ENCODE assay signal across 7 cellular contexts in the genomic region with DNA sequence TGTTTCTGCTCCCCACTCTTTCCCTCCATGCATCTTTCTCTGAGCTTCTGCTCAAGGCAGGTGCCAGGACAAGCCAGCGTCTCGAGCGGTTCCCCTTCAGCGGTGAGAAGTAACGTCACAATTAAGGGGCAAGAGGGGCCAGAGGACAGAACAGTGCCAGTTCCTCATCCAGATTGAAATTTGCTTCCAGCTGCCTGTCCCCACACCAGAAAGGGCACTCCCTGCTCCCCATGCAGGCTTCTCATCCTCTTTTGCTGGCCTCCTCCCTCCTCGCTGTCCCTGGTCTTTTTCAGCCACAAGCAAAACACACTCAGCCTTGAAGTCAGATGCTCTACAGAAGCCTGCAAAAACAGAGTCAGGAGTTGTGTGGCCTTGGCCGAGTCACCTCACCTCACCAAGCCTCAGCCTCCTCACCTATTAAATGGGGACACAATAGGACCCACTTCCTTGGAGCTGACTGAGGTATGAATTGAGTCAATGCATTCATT. TPM values are rescaled to one million over a fixed set of nuclear protein-coding genes. Genes with fewer than 3 reads are reported as not detected.
DNase-seq lines count a peak whose midpoint lies in the region; ATAC-seq and TF ChIP-seq lines count a peak whose summit lies in the region.

No MANE protein-coding gene starts in this region.

- ATAC-seq in HG03159 (IDR thresholded peaks at IDR 0.05; ENCODE audit: unreplicated experiment) (no peak), HG03469 (IDR thresholded peaks at IDR 0.05; ENCODE audit: unreplicated experiment) (no peak)

- peaks cover 4 to 10% (median 5%) of the 10 kb centered on the region in 3 donors for H3K36me3 Mint-ChIP-seq in immature natural killer cell

- H3K27me3 Mint-ChIP-seq in immature natural killer cell (ENCODE audit: low read depth in 3 of 3): peaks cover 0 to 6% (median 0%) of the 10 kb centered on the region in 3 donors

- H3K9me3 ChIP-seq in Loucy (ENCODE audit: insufficient read depth, low read depth, low read length) (no peaks in the 10 kb centered on the region), stomach smooth muscle (ENCODE audit: control insufficient read depth in 2 of 2, low read length in 2 of 2) (no peaks in the 10 kb centered on the region)

- peaks cover 9% of the 10 kb centered on the region; the same call in 1 of the 2 replicates for H3K79me2 ChIP-seq in Loucy (ENCODE audit: insufficient read depth, low read length)

- no peaks in the 10 kb centered on the region for H4K20me1 ChIP-seq in Loucy (ENCODE audit: insufficient read depth, low read length, poor library complexity, severe bottlenecking)

- peak overlapping the region; percentile 68 for H3K9ac ChIP-seq in Loucy (ENCODE audit: low read depth, low read length, poor library complexity, severe bottlenecking)
- H3K9ac ChIP-seq in stomach smooth muscle (ENCODE audit: low read length in 2 of 2): peak overlapping the region; percentile 33 to 58

- peaks cover 57 to 74% of the 10 kb centered on the region in 2 donors for H3K4me1 Mint-ChIP-seq in immature natural killer cell

- H3K4me2 ChIP-seq in Loucy (ENCODE audit: low read depth, low read length, poor library complexity, severe bottlenecking): peak overlapping the region; percentile 76

- no peak overlapping the region for H2AFZ ChIP-seq in Loucy (ENCODE audit: low read length)

- peaks cover 52% of the 10 kb centered on the region for H3K4me1 ChIP-seq in Loucy (ENCODE audit: insufficient read depth, low read length, poor library complexity, severe bottlenecking)
- H3K4me1 ChIP-seq in stomach smooth muscle (ENCODE audit: control insufficient read depth, insufficient read depth, low read length): peaks cover 71% of the 10 kb centered on the region

- H3K27ac Mint-ChIP-seq in immature natural killer cell: peak overlapping the region; percentile 67 to 89 (median 78)

- peak overlapping the region; percentile 61 for H3K4me3 ChIP-seq in Loucy (ENCODE audit: low read length, poor library complexity, severe bottlenecking)
- H3K4me3 ChIP-seq in stomach smooth muscle (ENCODE audit: low read length in 2 of 2): peak overlapping the region; percentile 44 to 47

- H3K9me2 ChIP-seq in Loucy (replicated peaks; ENCODE audit: low read depth, low read length): no peaks in the 10 kb centered on the region

- peak; percentile 66 for DNase-seq in activated CD8-positive, alpha-beta memory T cell treated with anti-CD3 and anti-CD28 coated beads, Interleukin-2, amount 50 U/mL, for 48 hours
- no peak for DNase-seq in immature natural killer cell
- DNase-seq in NCI-H345 treated with DMSO at 0.1 percent for 48 hours (lab: John Stamatoyannopoulos, UW; ENCODE audit: unreplicated experiment): no peak

- peak overlapping the region; percentile 86 for H3K27ac ChIP-seq in stomach smooth muscle (ENCODE audit: low read length)

- no peak for TF ChIP-seq CTCF in Loucy (conservative IDR thresholded peaks at IDR 0.05; ENCODE audit: low read length)

- H3K36me3 ChIP-seq in Loucy (ENCODE audit: insufficient read depth, low read length) (no peaks in the 10 kb centered on the region), stomach smooth muscle (ENCODE audit: control insufficient read depth in 2 of 2, insufficient read depth in 2 of 2, low read length in 2 of 2) (peaks cover 0 to 2% of the 10 kb centered on the region in 2 donors)

- H3F3A ChIP-seq in Loucy (ENCODE audit: low read depth): no peaks in the 10 kb centered on the region; the same call in 1 of the 2 replicates

- peaks cover 0 to 1% (median 0%) of the 10 kb centered on the region in 6 donors for H3K9me3 Mint-ChIP-seq in immature natural killer cell

- H3K4me3 Mint-ChIP-seq in immature natural killer cell: peak overlapping the region; percentile 60 to 74 (median 70)

- H3K27me3 ChIP-seq in Loucy (ENCODE audit: insufficient read depth, low read length, poor library complexity, severe bottlenecking) (no peaks in the 10 kb centered on the region), stomach smooth muscle (ENCODE audit: control insufficient read depth in 1 of 2, insufficient read depth in 2 of 2, low read length in 2 of 2) (no peaks in the 10 kb centered on the region)

RNA-seq across cellular contexts. Expression of a gene that starts 35.0 kb away (rescaled TPM):
- polyA plus RNA-seq in immature natural killer cell: 10 to 100 TPM in 1 of 3 donors, 1 to 10 TPM in 2; 3.3 to 24.7 (median 4.3) TPM
